30 cellular contexts compared by ENCODE assay signal in genomic region chr20:63261808-63262528, GRCh38. TPM values are rescaled to one million over a fixed set of nuclear protein-coding genes. Genes with fewer than 3 reads are reported as not detected.
DNase-seq lines count a peak whose midpoint lies in the region; ATAC-seq, FAIRE-seq and TF ChIP-seq lines count a peak whose summit lies in the region.
"Had no signal": no experiment of that assay in that cellular context is flagged by ENCODE, and none has a peak within 500 bp of the region (broad histone marks: within the 10 kb centered on the region; RNA-seq: fewer than 3 reads in every experiment).

No MANE protein-coding gene starts in this region.

- FAIRE-seq in H1 (lab: Jason Lieb, UNC) = no peak

- H2AK5ac ChIP-seq in H1 (ENCODE audit: low read depth, low read length) = no peak overlapping the region

- H2BK20ac ChIP-seq in H1 (ENCODE audit: low read length) = no peak overlapping the region

- H2BK5ac ChIP-seq in H1 (ENCODE audit: low read depth, low read length) = no peak overlapping the region

- peak overlapping the region; percentile 39; the same call in 1 of the 2 replicates for H4K8ac ChIP-seq in H1 (ENCODE audit: extremely low read depth, insufficient read depth, low read length)

- H3K4me3 ChIP-seq in GM23338 (no peak overlapping the region), H1 (ENCODE audit: extremely low read depth in 1 of 4, insufficient read depth in 2 of 4, low read depth in 3 of 4, low read length in 4 of 4) (no peak overlapping the region), neuron (ENCODE audit: low read length) (peak overlapping the region; percentile 19)
- H3K4me3 ChIP-seq: colonic mucosa, PC-9, prostate gland, tibial nerve had no signal

- no peaks in the 10 kb centered on the region for H3K4me1 Mint-ChIP-seq in CD14-positive monocyte
- H3K4me1 Mint-ChIP-seq in GM23338 = peaks cover 11% of the 10 kb centered on the region
- no peaks in the 10 kb centered on the region for H3K4me1 Mint-ChIP-seq in CD4-positive, alpha-beta T cell (ENCODE audit: low read depth)

- no peak for ATAC-seq in GM23338
- ATAC-seq in HG02938 (IDR thresholded peaks at IDR 0.05; ENCODE audit: unreplicated experiment) = no peak
- ATAC-seq in CD4-positive, alpha-beta T cell (ENCODE audit: poor library complexity) = no peak
- ATAC-seq: activated T-helper 17 cell treated with anti-CD3 and anti-CD28 coated beads, Interleukin-2, amount 50 U/mL, for 72 hours; sciatic nerve had no signal

- DNase-seq in CD14-positive monocyte (ENCODE audit: low spot score) (no peak), GM23338 (ENCODE audit: low spot score) (no peak), H1 (ENCODE audit: low read depth in 1 of 2, low spot score in 2 of 2) (no peak), epidermal melanocyte (ENCODE audit: insufficient read length, low spot score) (no peak)
- no peak for DNase-seq in CD4-positive, alpha-beta T cell
- DNase-seq: activated CD4-positive, CD25-positive, alpha-beta regulatory T cell treated with anti-CD3 and anti-CD28 coated beads, Interleukin-2, amount 50 U/mL, for 72 hours; activated naive CD4-positive, alpha-beta T cell treated with anti-CD3 and anti-CD28 coated beads, Interleukin-2, amount 50 U/mL, for 16 hours; colonic mucosa; DMS79 treated with DMSO at 0.1 percent for 48 hours; effector CD8-positive, alpha-beta T cell; erythroblast; GF-D8; GOT3; MM.1S; NCI-H2029 treated with DMSO at 0.1 percent for 48 hours; NCI-H526; PC-9; SK-N-SH; stimulated activated CD4-positive, alpha-beta T cell treated with anti-CD3 and anti-CD28 coated beads, Interleukin-12 subunit alpha, Interleukin-12 subunit beta, amount 100 ng/mL, for 4 hours; stimulated activated CD4-positive, alpha-beta T cell treated with anti-CD3 and anti-CD28 coated beads, Interleukin-2, amount 100 ng/mL, for 48 hours had no signal

- no peak overlapping the region for H3K56ac ChIP-seq in H1 (replicated peaks; ENCODE audit: insufficient read length, low read depth, low read length)

- H3K4me2 ChIP-seq in GM23338 = no peak overlapping the region
- no peak overlapping the region for H3K4me2 ChIP-seq in H1 (ENCODE audit: insufficient read depth in 1 of 2, low read depth in 2 of 2, low read length in 2 of 2)
- H3K4me2 ChIP-seq: KMS-11, PC-9, SK-N-SH had no signal

- H3K14ac ChIP-seq in H1 (ENCODE audit: insufficient read length) = no peak overlapping the region

- TF ChIP-seq EP300 in H1 (IDR thresholded peaks at IDR 0.05; ENCODE audit: borderline replicate concordance in 1 of 2, low read depth in 2 of 2, low read length in 2 of 2) = no peak

- no peaks in the 10 kb centered on the region for H3K79me2 ChIP-seq in GM23338 (replicated peaks; ENCODE audit: insufficient read depth)
- no peaks in the 10 kb centered on the region for H3K79me2 ChIP-seq in H1 (ENCODE audit: control insufficient read depth in 1 of 2, insufficient read depth in 2 of 2, low read length in 2 of 2)

- H3K4me1 ChIP-seq in GM23338 (ENCODE audit: insufficient read depth) = no peaks in the 10 kb centered on the region; the same call in 1 of the 2 replicates
- H3K4me1 ChIP-seq in H1 (replicated peaks in 1 of 4; ENCODE audit: control insufficient read depth in 3 of 4, insufficient read depth in 4 of 4, low read length in 3 of 4) = no peaks in the 10 kb centered on the region; a peak in 1 of 7 replicates
- peaks cover 45% of the 10 kb centered on the region for H3K4me1 ChIP-seq in neuron (ENCODE audit: insufficient read depth, low read length)
- H3K4me1 ChIP-seq: colonic mucosa, prostate gland had no signal

- H3F3A ChIP-seq in GM23338 (replicated peaks; ENCODE audit: low read depth) = no peaks in the 10 kb centered on the region

- H2BK15ac ChIP-seq in H1 (ENCODE audit: low read length) = no peak overlapping the region

- H3K9me3 Mint-ChIP-seq in CD14-positive monocyte (peaks cover 0 to 2% (median 0%) of the 10 kb centered on the region in 7 donors), GM23338 (no peaks in the 10 kb centered on the region)
- no peaks in the 10 kb centered on the region for H3K9me3 Mint-ChIP-seq in CD4-positive, alpha-beta T cell
- H3K9me3 Mint-ChIP-seq: activated T-helper 17 cell treated with anti-CD3 and anti-CD28 coated beads, Interleukin-2, amount 50 U/mL, for 72 hours had no signal

- peak overlapping the region; percentile 95 for H2BK12ac ChIP-seq in H1 (ENCODE audit: low read depth, low read length)

- no peaks in the 10 kb centered on the region for H4K20me1 ChIP-seq in GM23338 (replicated peaks; ENCODE audit: insufficient read depth)
- H4K20me1 ChIP-seq in H1 (replicated peaks in 1 of 2; ENCODE audit: control insufficient read depth in 1 of 2, insufficient read depth in 2 of 2, low read length in 2 of 2) = peaks cover 0 to 1% of the 10 kb centered on the region in 2 experiments

- H4K91ac ChIP-seq in H1 (replicated peaks; ENCODE audit: insufficient read length, low read length) = peak overlapping the region; percentile 72

- H3K27ac Mint-ChIP-seq in CD14-positive monocyte (no peak overlapping the region), GM23338 (no peak overlapping the region)
- no peak overlapping the region for H3K27ac Mint-ChIP-seq in CD4-positive, alpha-beta T cell
- H3K27ac Mint-ChIP-seq: activated T-helper 17 cell treated with anti-CD3 and anti-CD28 coated beads, Interleukin-2, amount 50 U/mL, for 72 hours had no signal

- H3K4me3 Mint-ChIP-seq in CD14-positive monocyte = peak overlapping the region; percentile 24 to 41
- no peak overlapping the region for H3K4me3 Mint-ChIP-seq in GM23338
- no peak overlapping the region for H3K4me3 Mint-ChIP-seq in CD4-positive, alpha-beta T cell
- H3K4me3 Mint-ChIP-seq: activated T-helper 17 cell treated with anti-CD3 and anti-CD28 coated beads, Interleukin-2, amount 50 U/mL, for 72 hours had no signal

- no peaks in the 10 kb centered on the region for H3K79me1 ChIP-seq in H1 (ENCODE audit: low read depth, low read length)

- H3K23me2 ChIP-seq in H1 (ENCODE audit: low read depth, low read length) = no peaks in the 10 kb centered on the region

- H3K27me3 Mint-ChIP-seq in CD14-positive monocyte (ENCODE audit: low read depth in 3 of 3) (peaks cover 27 to 39% (median 32%) of the 10 kb centered on the region in 3 donors), GM23338 (ENCODE audit: insufficient read depth, low read depth, poor library complexity) (peaks cover 30% of the 10 kb centered on the region)
- H3K27me3 Mint-ChIP-seq in CD4-positive, alpha-beta T cell = peaks cover 47% of the 10 kb centered on the region

- no peaks in the 10 kb centered on the region for H3K9me3 ChIP-seq in H1 (ENCODE audit: insufficient read depth in 2 of 2, low read depth in 1 of 2, low read length in 1 of 2)
- H3K9me3 ChIP-seq in neuron (ENCODE audit: low read length) = peaks cover 3% of the 10 kb centered on the region
- no peaks in the 10 kb centered on the region for H3K9me3 ChIP-seq in CD4-positive, alpha-beta T cell (ENCODE audit: control insufficient read depth, low read length)
- H3K9me3 ChIP-seq: colonic mucosa, prostate gland, SK-N-SH, tibial nerve had no signal

- TF ChIP-seq POLR2A in H1 (IDR thresholded peaks at IDR 0.05; ENCODE audit: control extremely low read depth in 1 of 2, low read depth in 2 of 2, low read length in 2 of 2) = no peak

- H3K18ac ChIP-seq in H1 (ENCODE audit: extremely low read depth, low read length) = no peak overlapping the region; the same call in 1 of the 2 replicates

- H3K9ac ChIP-seq in H1 (replicated peaks in 1 of 4; ENCODE audit: extremely low read depth in 1 of 4, low read depth in 3 of 4, low read length in 3 of 4) = no peak overlapping the region
- H3K9ac ChIP-seq: KMS-11, SK-N-SH had no signal

- no peak overlapping the region for H3K23ac ChIP-seq in H1 (ENCODE audit: insufficient read length)

- no peaks in the 10 kb centered on the region for H3K27me3 ChIP-seq in GM23338 (ENCODE audit: insufficient read depth)
- H3K27me3 ChIP-seq in H1 (replicated peaks in 1 of 4; ENCODE audit: control insufficient read depth in 3 of 4, extremely low read depth in 1 of 4, insufficient read depth in 3 of 4, low read length in 3 of 4) = peaks cover 0 to under 1% (median 0%) of the 10 kb centered on the region in 4 experiments; a peak in 2 of 7 replicates
- no peaks in the 10 kb centered on the region for H3K27me3 ChIP-seq in neuron (ENCODE audit: insufficient read depth, low read length)
- peaks cover 16% of the 10 kb centered on the region for H3K27me3 ChIP-seq in CD4-positive, alpha-beta T cell (ENCODE audit: control insufficient read depth, insufficient read depth, low read length)
- H3K27me3 ChIP-seq: colonic mucosa had no signal

- no peak overlapping the region for H4K5ac ChIP-seq in H1 (ENCODE audit: insufficient read length, low read depth, low read length)

- CTCF ChIA-PET in H1 (lab: Charles Lee; ENCODE audit: partially characterized antibody) = no interaction called here
- CTCF ChIA-PET in CD4-positive, alpha-beta T cell (lab: Charles Lee) = no interaction called here

- no peaks in the 10 kb centered on the region for H3K36me3 ChIP-seq in GM23338 (ENCODE audit: insufficient read depth)
- H3K36me3 ChIP-seq in H1 (ENCODE audit: control insufficient read depth in 2 of 4, insufficient read depth in 4 of 4, low read length in 3 of 4) = no peaks in the 10 kb centered on the region
- H3K36me3 ChIP-seq in neuron (ENCODE audit: insufficient read depth, low read length) = no peaks in the 10 kb centered on the region
- H3K36me3 ChIP-seq: colonic mucosa, prostate gland, tibial nerve had no signal

- peak overlapping the region; percentile 32; the same call in 1 of the 2 replicates for H2AFZ ChIP-seq in GM23338
- H2AFZ ChIP-seq in H1 (ENCODE audit: low read length) = no peak overlapping the region
- no peak overlapping the region for H2AFZ ChIP-seq in neuron (ENCODE audit: low read depth, low read length)
- H2AFZ ChIP-seq: PC-9 had no signal

- intact Hi-C loops in CD14-positive monocyte (cut with micrococcal nuclease) = no loop called here
- intact Hi-C loops in CD4-positive, alpha-beta T cell (cut with DNase I, micrococcal nuclease) = no loop called here

- H2BK120ac ChIP-seq in H1 (replicated peaks; ENCODE audit: low read depth, low read length) = no peak overlapping the region

- POLR2A ChIA-PET in H1 (lab: Charles Lee; ENCODE audit: partially characterized antibody) = interaction anchor here (1.2 kb wide), 1 partner anchor 9 kb away, joined by 3 read pairs; no protein-coding TSS in a partner anchor
- POLR2A ChIA-PET in CD4-positive, alpha-beta T cell (lab: Charles Lee) = no interaction called here

- TF ChIP-seq RAD21 in H1 (IDR thresholded peaks at IDR 0.05 in 1 of 2, conservative IDR thresholded peaks at IDR 0.05 in 1 of 2; ENCODE audit: low read depth in 2 of 2, low read length in 2 of 2) = no peak

- no peaks in the 10 kb centered on the region for H3K36me3 Mint-ChIP-seq in CD14-positive monocyte
- no peaks in the 10 kb centered on the region; the same call in 2 of the 3 replicates for H3K36me3 Mint-ChIP-seq in GM23338 (ENCODE audit: low read depth)
- H3K36me3 Mint-ChIP-seq in CD4-positive, alpha-beta T cell (ENCODE audit: low read depth) = no peaks in the 10 kb centered on the region

- 86% methylated on average over 28 of the region's 30 CpGs; no CpG with 5 or more reads in 1 of the 2 experiments for WGBS in H1 (ENCODE audit: extremely low coverage in 1 of 2, insufficient coverage in 1 of 2, insufficient read length in 1 of 2, insufficient replicate concordance in 2 of 2, low coverage in 1 of 2, low lambda C conversion rate in 2 of 2, missing lambda C conversion rate in 1 of 2), 2 experiments

- TF ChIP-seq CTCF in CD14-positive monocyte (IDR thresholded peaks at IDR 0.05) (no peak), GM23338 (conservative IDR thresholded peaks at IDR 0.05; ENCODE audit: low read depth in 2 of 2) (no peak), H1 (IDR thresholded peaks at IDR 0.05; ENCODE audit: control extremely low read depth in 1 of 3, insufficient read depth in 1 of 3, low read depth in 1 of 3, low read length in 3 of 3) (no peak)
- TF ChIP-seq CTCF in CD4-positive, alpha-beta T cell (IDR thresholded peaks at IDR 0.05) = no peak

- H3K4ac ChIP-seq in H1 (replicated peaks; ENCODE audit: insufficient read length, low read depth, low read length) = no peak overlapping the region

- no peaks in the 10 kb centered on the region for H3K9me2 ChIP-seq in GM23338 (ENCODE audit: insufficient read depth)
- H3K9me2 ChIP-seq: SK-N-SH had no signal

- H3K27ac ChIP-seq in GM23338 (ENCODE audit: low read depth) (no peak overlapping the region), H1 (ENCODE audit: low read depth, low read length) (no peak overlapping the region)
- no peak overlapping the region for H3K27ac ChIP-seq in CD4-positive, alpha-beta T cell (ENCODE audit: low read depth, low read length)
- H3K27ac ChIP-seq: colonic mucosa, KMS-11, PC-9, prostate gland had no signal

RNA-seq across cellular contexts. Expression of gene NKAIN4, which starts 7.7 kb away (rescaled TPM):
- not detected for polyA plus RNA-seq in CD14-positive monocyte
- total RNA-seq in GM23338 (2014; rRNA removed; shearing (Covaris generic)) = 12.6 and 16.0 TPM in 2 replicates
- 9.5 and 13.2 TPM in 2 replicates for polyA plus RNA-seq in GM23338 (2016; fragmentation: Nextera tagmentation; extraction: Ambion mirVana)
- total RNA-seq in H1 (2021; fragmentation: NEBNext Ultra II Directional; extraction: Animal tissue kit (Norgen Biotek cat#: 25700)) = 6.6 and 6.9 TPM in 2 replicates
- 17.0 and 21.9 TPM in 2 replicates for polyA plus RNA-seq in H1 (2011; rRNA removed)
- polyA plus RNA-seq in H1 (2011; cell fraction: cytosol; rRNA removed) = 13.2 TPM
- 27.5 TPM for polyA plus RNA-seq in H1 (2011; cell fraction: nucleus; rRNA removed)
- polyA plus RNA-seq in H1 (2012, experiment 1 of 2) = 4.5 to 10.2 TPM (median 8.1 TPM) in 4 replicates
- 6.7 TPM for polyA plus RNA-seq in H1 (2012, experiment 2 of 2)
- 8.1 TPM for polyA plus RNA-seq in H1 (2013, experiment 1 of 2)
- polyA plus RNA-seq in H1 (2013, experiment 2 of 2) = 5.9 TPM
- polyA minus RNA-seq in H1 (2011; rRNA and poly(A)+ RNA removed) = 5.3 and 5.5 TPM in 2 replicates
- 4.3 TPM for polyA minus RNA-seq in H1 (2011; cell fraction: cytosol; rRNA and poly(A)+ RNA removed)
- polyA minus RNA-seq in H1 (2011; cell fraction: nucleus; rRNA and poly(A)+ RNA removed) = 7.0 TPM
- not detected for total RNA-seq in CD4-positive, alpha-beta T cell
- total RNA-seq: activated T-helper 17 cell treated with anti-CD3 and anti-CD28 coated beads, Interleukin-2, amount 50 U/mL, for 72 hours; PC-9; T-helper 1 cell treated with Interleukin-12 subunit alpha and Interleukin-12 subunit beta and Interleukin-4 antibody, amounts not matched to agents 30 ng/mL and 1 ng/mL, for 36 hours had no signal
- polyA plus RNA-seq: AG04450, SK-N-SH had no signal

RNA-seq across cellular contexts. Expression of gene ARFGAP1, which starts 10.6 kb away (rescaled TPM):
- polyA plus RNA-seq in CD14-positive monocyte (10 to 100 TPM; 11.2 to 14.1 TPM), GM23338 (2016; fragmentation: Nextera tagmentation; extraction: Ambion mirVana) (40.6 and 41.5 TPM in 2 replicates), H1 (2011; rRNA removed) (93.7 and 136 TPM in 2 replicates)
- total RNA-seq in GM23338 (2014; rRNA removed; shearing (Covaris generic)) = 88.8 and 95.5 TPM in 2 replicates
- 93.0 and 100 TPM in 2 replicates for total RNA-seq in H1 (2021; fragmentation: NEBNext Ultra II Directional; extraction: Animal tissue kit (Norgen Biotek cat#: 25700))
- 110 TPM for polyA plus RNA-seq in H1 (2011; cell fraction: cytosol; rRNA removed)
- 723 TPM for polyA plus RNA-seq in H1 (2011; cell fraction: nucleus; rRNA removed)
- polyA plus RNA-seq in H1 (2012, experiment 1 of 2) = 84.2 to 119 TPM (median 111 TPM) in 4 replicates
- 65.8 TPM for polyA plus RNA-seq in H1 (2012, experiment 2 of 2)
- 59.7 TPM for polyA plus RNA-seq in H1 (2013, experiment 1 of 2)
- 49.0 TPM for polyA plus RNA-seq in H1 (2013, experiment 2 of 2)
- 37.5 and 49.1 TPM in 2 replicates for polyA minus RNA-seq in H1 (2011; rRNA and poly(A)+ RNA removed)
- polyA minus RNA-seq in H1 (2011; cell fraction: cytosol; rRNA and poly(A)+ RNA removed) = 44.3 TPM
- 123 TPM for polyA minus RNA-seq in H1 (2011; cell fraction: nucleus; rRNA and poly(A)+ RNA removed)
- total RNA-seq in CD4-positive, alpha-beta T cell = 100 to 1,000 TPM; 120 TPM

RNA-seq across cellular contexts. Expression of gene BIRC7, which starts 26.3 kb away (rescaled TPM):
- not detected for polyA plus RNA-seq in CD14-positive monocyte
- 0.24 TPM in 1 of 2 replicates, not detected in the other for total RNA-seq in GM23338 (2014; rRNA removed; shearing (Covaris generic))
- polyA plus RNA-seq in GM23338 (2016; fragmentation: Nextera tagmentation; extraction: Ambion mirVana) = 0.16 TPM in 1 of 2 replicates, not detected in the other
- total RNA-seq in H1 (2021; fragmentation: NEBNext Ultra II Directional; extraction: Animal tissue kit (Norgen Biotek cat#: 25700)) = 0.41 TPM in 1 of 2 replicates, not detected in the other
- polyA plus RNA-seq in H1 (2011; rRNA removed) = 0.11 and 0.16 TPM in 2 replicates
- polyA plus RNA-seq in H1 (2011; cell fraction: cytosol; rRNA removed) = 0.16 TPM
- 0.77 TPM for polyA plus RNA-seq in H1 (2011; cell fraction: nucleus; rRNA removed)
- 0.19 TPM in 1 of 4 replicates, not detected in the others for polyA plus RNA-seq in H1 (2012, experiment 1 of 2)
- polyA plus RNA-seq in H1 (2012, experiment 2 of 2) = not detected
- 0.06 TPM for polyA plus RNA-seq in H1 (2013, experiment 1 of 2)
- 0.06 TPM for polyA plus RNA-seq in H1 (2013, experiment 2 of 2)
- not detected in 2 replicates for polyA minus RNA-seq in H1 (2011; rRNA and poly(A)+ RNA removed)
- polyA minus RNA-seq in H1 (2011; cell fraction: cytosol; rRNA and poly(A)+ RNA removed) = not detected
- not detected for polyA minus RNA-seq in H1 (2011; cell fraction: nucleus; rRNA and poly(A)+ RNA removed)
- total RNA-seq in CD4-positive, alpha-beta T cell = not detected
- total RNA-seq: colonic mucosa; PC-9; prostate gland; T-helper 1 cell treated with Interleukin-12 subunit alpha and Interleukin-12 subunit beta and Interleukin-4 antibody, amounts not matched to agents 30 ng/mL and 1 ng/mL, for 36 hours had no signal
- polyA plus RNA-seq: AG04450, SK-N-SH had no signal

RNA-seq across cellular contexts. Expression of gene COL20A1, which starts 31.0 kb away (rescaled TPM):
- not detected for polyA plus RNA-seq in CD14-positive monocyte
- total RNA-seq in GM23338 (2014; rRNA removed; shearing (Covaris generic)) = 0.28 and 0.43 TPM in 2 replicates
- 0.59 and 0.79 TPM in 2 replicates for polyA plus RNA-seq in GM23338 (2016; fragmentation: Nextera tagmentation; extraction: Ambion mirVana)
- total RNA-seq in H1 (2021; fragmentation: NEBNext Ultra II Directional; extraction: Animal tissue kit (Norgen Biotek cat#: 25700)) = 0.17 and 0.19 TPM in 2 replicates
- 0.21 and 0.61 TPM in 2 replicates for polyA plus RNA-seq in H1 (2011; rRNA removed)
- 0.41 TPM for polyA plus RNA-seq in H1 (2011; cell fraction: cytosol; rRNA removed)
- 5.9 TPM for polyA plus RNA-seq in H1 (2011; cell fraction: nucleus; rRNA removed)
- 0.08 to 1.0 TPM (median 0.66 TPM) in 4 replicates for polyA plus RNA-seq in H1 (2012, experiment 1 of 2)
- 0.07 TPM for polyA plus RNA-seq in H1 (2012, experiment 2 of 2)
- 0.06 TPM for polyA plus RNA-seq in H1 (2013, experiment 1 of 2)
- 0.06 TPM for polyA plus RNA-seq in H1 (2013, experiment 2 of 2)
- 0.07 and 0.09 TPM in 2 replicates for polyA minus RNA-seq in H1 (2011; rRNA and poly(A)+ RNA removed)
- polyA minus RNA-seq in H1 (2011; cell fraction: cytosol; rRNA and poly(A)+ RNA removed) = 0.37 TPM
- polyA minus RNA-seq in H1 (2011; cell fraction: nucleus; rRNA and poly(A)+ RNA removed) = 1.9 TPM
- under 1 TPM in 1 of 2 experiments, not detected in 1; 0.03 TPM for total RNA-seq in CD4-positive, alpha-beta T cell
- total RNA-seq: colonic mucosa, glomerular endothelial cell, PC-9 had no signal
- polyA plus RNA-seq: AG04450, SK-N-SH had no signal

RNA-seq across cellular contexts. Expression of gene YTHDF1, which starts 46.0 kb away (rescaled TPM):
- polyA plus RNA-seq in CD14-positive monocyte (10 to 100 TPM; 18.0 to 25.9 TPM), GM23338 (2016; fragmentation: Nextera tagmentation; extraction: Ambion mirVana) (30.9 and 34.9 TPM in 2 replicates), H1 (2011; rRNA removed) (32.8 and 38.3 TPM in 2 replicates)
- total RNA-seq in GM23338 (2014; rRNA removed; shearing (Covaris generic)) = 64.3 and 64.5 TPM in 2 replicates
- 66.0 and 66.1 TPM in 2 replicates for total RNA-seq in H1 (2021; fragmentation: NEBNext Ultra II Directional; extraction: Animal tissue kit (Norgen Biotek cat#: 25700))
- polyA plus RNA-seq in H1 (2011; cell fraction: cytosol; rRNA removed) = 41.4 TPM
- 41.1 TPM for polyA plus RNA-seq in H1 (2011; cell fraction: nucleus; rRNA removed)
- polyA plus RNA-seq in H1 (2012, experiment 1 of 2) = 46.9 to 54.7 TPM (median 49.9 TPM) in 4 replicates
- polyA plus RNA-seq in H1 (2012, experiment 2 of 2) = 35.5 TPM
- 44.4 TPM for polyA plus RNA-seq in H1 (2013, experiment 1 of 2)
- polyA plus RNA-seq in H1 (2013, experiment 2 of 2) = 44.2 TPM
- 42.5 and 44.7 TPM in 2 replicates for polyA minus RNA-seq in H1 (2011; rRNA and poly(A)+ RNA removed)
- polyA minus RNA-seq in H1 (2011; cell fraction: cytosol; rRNA and poly(A)+ RNA removed) = 40.8 TPM
- polyA minus RNA-seq in H1 (2011; cell fraction: nucleus; rRNA and poly(A)+ RNA removed) = 22.0 TPM
- total RNA-seq in CD4-positive, alpha-beta T cell = 10 to 100 TPM; 43.7 to 44.1 TPM

Comparison
In these comparisons a context has a peak if more than half of its experiments do, and no peak if none do; other contexts are left out.
1. H3K4me3 Mint-ChIP-seq: peak in CD14-positive monocyte (2 of 2); none in GM23338 (single experiment) and CD4-positive, alpha-beta T cell (single experiment).